ENCODE assay signal across 9 cellular contexts in genomic region chr3:65672876-65673815, GRCh38.
DNase-seq lines count a peak whose midpoint lies in the region; ATAC-seq and TF ChIP-seq lines count a peak whose summit lies in the region.
"Had no signal": no experiment of that assay in that cellular context is flagged by ENCODE, and none has a peak within 500 bp of the region (broad histone marks: within the 10 kb centered on the region; RNA-seq: fewer than 3 reads in every experiment).

No MANE protein-coding gene starts in this region.

- in situ Hi-C loops in HAP-1 (cut with MboI; ENCODE audit: low sequenced_read_pairs), result no loop called here

- TF ChIP-seq CTCF in mesothelial cell of epicardium (IDR thresholded peaks at IDR 0.05; ENCODE audit: unreplicated experiment), result peak; percentile 85

- H3K27ac Mint-ChIP-seq in mesothelial cell of epicardium, result no peak overlapping the region
- H3K27ac Mint-ChIP-seq: CD4-positive, CD25-positive, alpha-beta regulatory T cell had no signal

- H3K4me1 ChIP-seq in HAP-1, result peaks cover 28% of the 10 kb centered on the region

- no peaks in the 10 kb centered on the region for H3K9me3 ChIP-seq in HAP-1

- peaks cover 25% of the 10 kb centered on the region for H3K4me1 Mint-ChIP-seq in mesothelial cell of epicardium
- H3K4me1 Mint-ChIP-seq: CD4-positive, CD25-positive, alpha-beta regulatory T cell had no signal

- peak; percentile 1 to 72 (median 59) for DNase-seq in NCI-H1417 (lab: John Stamatoyannopoulos, UW)
- DNase-seq in NCI-H1417 treated with DMSO at 0.1 percent for 48 hours (lab: John Stamatoyannopoulos, UW), result no peak
- peak; percentile 66 to 85 for DNase-seq in HAP-1 (ENCODE audit: low spot score in 2 of 2)
- peak; percentile 79 for DNase-seq in OCI-M1 (lab: John Stamatoyannopoulos, UW)
- DNase-seq in ecto neural progenitor cell (ENCODE audit: low spot score), result peak; percentile 69
- DNase-seq in mesothelial cell of epicardium (ENCODE audit: low spot score in 2 of 2, unreplicated experiment in 2 of 2), result peak; percentile 38 to 69

- no peaks in the 10 kb centered on the region for H3K36me3 ChIP-seq in HAP-1 (replicated peaks)

- no peaks in the 10 kb centered on the region for H3K36me3 Mint-ChIP-seq in mesothelial cell of epicardium
- H3K36me3 Mint-ChIP-seq: CD4-positive, CD25-positive, alpha-beta regulatory T cell had no signal

- no peaks in the 10 kb centered on the region for H3K27me3 ChIP-seq in HAP-1 (ENCODE audit: low read depth)

- ATAC-seq in HG03457 (IDR thresholded peaks at IDR 0.05; ENCODE audit: unreplicated experiment), result no peak
- ATAC-seq in HG03378 (IDR thresholded peaks at IDR 0.05; ENCODE audit: unreplicated experiment), result no peak

- no peak overlapping the region for H3K4me3 Mint-ChIP-seq in mesothelial cell of epicardium
- H3K4me3 Mint-ChIP-seq: CD4-positive, CD25-positive, alpha-beta regulatory T cell had no signal

- H3K4me3 ChIP-seq in HAP-1, result no peak overlapping the region

- H3K9me3 Mint-ChIP-seq in mesothelial cell of epicardium, result no peaks in the 10 kb centered on the region

- no peaks in the 10 kb centered on the region for H3K27me3 Mint-ChIP-seq in mesothelial cell of epicardium (ENCODE audit: low read depth)
- H3K27me3 Mint-ChIP-seq: CD4-positive, CD25-positive, alpha-beta regulatory T cell had no signal
